In genomic region chr1:203507227-203507626, GRCh38 we compare ENCODE assay signal across 11 cellular contexts. TPM values are rescaled to one million over a fixed set of nuclear protein-coding genes. Genes with fewer than 3 reads are reported as not detected.
DNase-seq lines count a peak whose midpoint lies in the region; ATAC-seq, FAIRE-seq and TF ChIP-seq lines count a peak whose summit lies in the region.
"Had no signal": no experiment of that assay in that cellular context is flagged by ENCODE, and none has a peak within 500 bp of the region (broad histone marks: within the 10 kb centered on the region; RNA-seq: fewer than 3 reads in every experiment).

No MANE protein-coding gene starts in this region.

- no peaks in the 10 kb centered on the region for H4K20me1 ChIP-seq in GM23248 (ENCODE audit: insufficient read depth)

- no peaks in the 10 kb centered on the region for H3K9me2 ChIP-seq in GM23248 (ENCODE audit: insufficient read depth)

- in situ Hi-C loops in GM23248 (cut with MboI): no loop called here

- no peak overlapping the region for H3K4me2 ChIP-seq in GM23248 (ENCODE audit: unreplicated experiment)

- H3K36me3 ChIP-seq in GM23248 (ENCODE audit: low read depth) (no peaks in the 10 kb centered on the region), heart left ventricle (no peaks in the 10 kb centered on the region), rectal smooth muscle tissue (ENCODE audit: control insufficient read depth, insufficient read depth, low read length) (no peaks in the 10 kb centered on the region)
- H3K36me3 ChIP-seq: Peyer's patch had no signal

- FAIRE-seq in HTR-8/SVneo (lab: Jason Lieb, UNC): no peak

- 68 to 74% methylated on average over 3 of the region's 3 CpGs for WGBS in GM23248 (ENCODE audit: low coverage in 1 of 2, low lambda C conversion rate in 2 of 2, missing lambda C conversion rate in 2 of 2), 2 experiments
- WGBS in heart left ventricle, 4 donors: 8 to 19% (median 13%) methylated on average over 3 of the region's 3 CpGs

- H3K4me1 ChIP-seq in GM23248 (ENCODE audit: insufficient read depth): peaks cover 24% of the 10 kb centered on the region
- peaks cover 6 to 63% (median 48%) of the 10 kb centered on the region in 12 donors for H3K4me1 ChIP-seq in heart left ventricle
- peaks cover 58% of the 10 kb centered on the region for H3K4me1 ChIP-seq in rectal smooth muscle tissue (ENCODE audit: control insufficient read depth, insufficient read depth, low read length)

- H3K79me2 ChIP-seq in GM23248 (ENCODE audit: insufficient read depth): no peaks in the 10 kb centered on the region

- no peak overlapping the region for H3K9ac ChIP-seq in GM23248
- H3K9ac ChIP-seq in rectal smooth muscle tissue (ENCODE audit: low read length): no peak overlapping the region

- no peak overlapping the region for H3K27ac ChIP-seq in GM23248
- H3K27ac ChIP-seq in heart left ventricle: peak overlapping the region; percentile 62 to 94 (median 86)
- peak overlapping the region; percentile 84 for H3K27ac ChIP-seq in rectal smooth muscle tissue (ENCODE audit: low read depth, low read length)

- H3K27me3 ChIP-seq in GM23248 (replicated peaks; ENCODE audit: insufficient read depth) (no peaks in the 10 kb centered on the region), heart left ventricle (no peaks in the 10 kb centered on the region), rectal smooth muscle tissue (ENCODE audit: control insufficient read depth, insufficient read depth, low read length) (no peaks in the 10 kb centered on the region)
- H3K27me3 ChIP-seq: Peyer's patch had no signal

- H3F3A ChIP-seq in GM23248 (ENCODE audit: insufficient read depth): peaks cover under 1% of the 10 kb centered on the region; the same call in 1 of the 2 replicates

- no peak for TF ChIP-seq CTCF in heart left ventricle (IDR thresholded peaks at IDR 0.05)

- ATAC-seq in SK-N-SH treated with all-trans-retinoic acid at 6 μM for 48 hours (peak; percentile 66), heart left ventricle (peak in 3 of 4 donors; percentile 33 to 66 (median 60))

- DNase-seq in GM23248 (peak; percentile 37), heart left ventricle (peak in 3 of 5 donors; percentile 43 to 67 (median 56)), T1000 (lab: John Stamatoyannopoulos, UW) (no peak), NCI-H526 (lab: John Stamatoyannopoulos, UW) (no peak), HTR-8/SVneo (ENCODE audit: insufficient read length, low spot score) (no peak)
- DNase-seq in activated CD8-positive, alpha-beta memory T cell treated with anti-CD3 and anti-CD28 coated beads, Interleukin-2, amount 50 U/mL, for 4 hours: no peak
- DNase-seq: NCI-H1436, occipital lobe, Peyer's patch had no signal

- intact Hi-C loops in heart left ventricle (cut with DNase I): loop anchor here in 9 of 10 donors (5.0 to 10.0 kb wide), 8 partner anchors 50 to 288 kb away; partner anchors contain the start of genes ATP2B4 (in 6 of the 9), ZBED6 (in 1 of the 9) and ZC3H11A (in 1 of the 9)

- no peak for TF ChIP-seq POLR2A in heart left ventricle (IDR thresholded peaks at IDR 0.05)

- H3K4me3 ChIP-seq in GM23248 (no peak overlapping the region), heart left ventricle (no peak overlapping the region), rectal smooth muscle tissue (ENCODE audit: low read length) (no peak overlapping the region)
- H3K4me3 ChIP-seq: Peyer's patch had no signal

- H2AFZ ChIP-seq in GM23248: no peak overlapping the region

- H3K9me3 ChIP-seq in GM23248 (ENCODE audit: low read depth) (no peaks in the 10 kb centered on the region), heart left ventricle (no peaks in the 10 kb centered on the region)
- H3K9me3 ChIP-seq: Peyer's patch had no signal

TF ChIP-seq in SK-N-SH treated with all-trans-retinoic acid at 6 μM for 48 hours, 23 proteins besides CTCF, POLR2A, EP300 and RAD21:
- TF ChIP-seq ZFP3 (CRISPR knock-in tag; IDR thresholded peaks at IDR 0.05): no peak
- no peak for TF ChIP-seq RARB (CRISPR knock-in tag; IDR thresholded peaks at IDR 0.05)
- no peak for TF ChIP-seq CSDC2 (CRISPR knock-in tag; IDR thresholded peaks at IDR 0.05)
- no peak for TF ChIP-seq SNAI2 (CRISPR knock-in tag; IDR thresholded peaks at IDR 0.05)
- TF ChIP-seq, protein P1, sequence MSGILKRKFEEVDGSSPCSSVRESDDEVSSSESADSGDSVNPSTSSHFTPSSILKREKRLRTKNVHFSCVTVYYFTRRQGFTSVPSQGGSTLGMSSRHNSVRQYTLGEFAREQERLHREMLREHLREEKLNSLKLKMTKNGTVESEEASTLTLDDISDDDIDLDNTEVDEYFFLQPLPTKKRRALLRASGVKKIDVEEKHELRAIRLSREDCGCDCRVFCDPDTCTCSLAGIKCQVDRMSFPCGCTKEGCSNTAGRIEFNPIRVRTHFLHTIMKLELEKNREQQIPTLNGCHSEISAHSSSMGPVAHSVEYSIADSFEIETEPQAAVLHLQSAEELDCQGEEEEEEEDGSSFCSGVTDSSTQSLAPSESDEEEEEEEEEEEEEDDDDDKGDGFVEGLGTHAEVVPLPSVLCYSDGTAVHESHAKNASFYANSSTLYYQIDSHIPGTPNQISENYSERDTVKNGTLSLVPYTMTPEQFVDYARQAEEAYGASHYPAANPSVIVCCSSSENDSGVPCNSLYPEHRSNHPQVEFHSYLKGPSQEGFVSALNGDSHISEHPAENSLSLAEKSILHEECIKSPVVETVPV (CRISPR knock-in tag; IDR thresholded peaks at IDR 0.05): no peak
- TF ChIP-seq ESRRG (CRISPR knock-in tag; IDR thresholded peaks at IDR 0.05): no peak
- TF ChIP-seq, protein P2, sequence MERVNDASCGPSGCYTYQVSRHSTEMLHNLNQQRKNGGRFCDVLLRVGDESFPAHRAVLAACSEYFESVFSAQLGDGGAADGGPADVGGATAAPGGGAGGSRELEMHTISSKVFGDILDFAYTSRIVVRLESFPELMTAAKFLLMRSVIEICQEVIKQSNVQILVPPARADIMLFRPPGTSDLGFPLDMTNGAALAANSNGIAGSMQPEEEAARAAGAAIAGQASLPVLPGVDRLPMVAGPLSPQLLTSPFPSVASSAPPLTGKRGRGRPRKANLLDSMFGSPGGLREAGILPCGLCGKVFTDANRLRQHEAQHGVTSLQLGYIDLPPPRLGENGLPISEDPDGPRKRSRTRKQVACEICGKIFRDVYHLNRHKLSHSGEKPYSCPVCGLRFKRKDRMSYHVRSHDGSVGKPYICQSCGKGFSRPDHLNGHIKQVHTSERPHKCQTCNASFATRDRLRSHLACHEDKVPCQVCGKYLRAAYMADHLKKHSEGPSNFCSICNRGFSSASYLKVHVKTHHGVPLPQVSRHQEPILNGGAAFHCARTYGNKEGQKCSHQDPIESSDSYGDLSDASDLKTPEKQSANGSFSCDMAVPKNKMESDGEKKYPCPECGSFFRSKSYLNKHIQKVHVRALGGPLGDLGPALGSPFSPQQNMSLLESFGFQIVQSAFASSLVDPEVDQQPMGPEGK (CRISPR knock-in tag; IDR thresholded peaks at IDR 0.05; ENCODE audit: borderline replicate concordance): no peak
- TF ChIP-seq TSHZ2 (CRISPR knock-in tag; IDR thresholded peaks at IDR 0.05): no peak
- TF ChIP-seq ZC3H10 (CRISPR knock-in tag; IDR thresholded peaks at IDR 0.05): no peak
- TF ChIP-seq PPARA (CRISPR knock-in tag; IDR thresholded peaks at IDR 0.05; ENCODE audit: borderline replicate concordance): no peak
- no peak for TF ChIP-seq TCF4 (CRISPR knock-in tag; IDR thresholded peaks at IDR 0.05; ENCODE audit: borderline replicate concordance)
- TF ChIP-seq ZNF8 (CRISPR knock-in tag; IDR thresholded peaks at IDR 0.05): no peak
- no peak for TF ChIP-seq OSR1 (CRISPR knock-in tag; IDR thresholded peaks at IDR 0.05)

RNA-seq across cellular contexts. Expression of gene OPTC, which starts 13.3 kb away (rescaled TPM):
- total RNA-seq in GM23248 (2014; rRNA removed; shearing (Covaris generic)): not detected in 2 replicates
- polyA plus RNA-seq in GM23248 (2016; fragmentation: Nextera tagmentation; extraction: Ambion mirVana) (not detected in 2 replicates), heart left ventricle (not detected)
- not detected for total RNA-seq in heart left ventricle
- total RNA-seq: occipital lobe, Peyer's patch had no signal

RNA-seq across cellular contexts. Expression of gene PRELP, which starts 31.6 kb away (rescaled TPM):
- under 0.01 and 0.32 TPM in 2 replicates for total RNA-seq in GM23248 (2014; rRNA removed; shearing (Covaris generic))
- 1.6 and 1.7 TPM in 2 replicates for polyA plus RNA-seq in GM23248 (2016; fragmentation: Nextera tagmentation; extraction: Ambion mirVana)
- 10 to 100 TPM in 6 of 9 donors, 1 to 10 TPM in 3; 3.6 to 61.9 (median 13.6) TPM for total RNA-seq in heart left ventricle
- polyA plus RNA-seq in heart left ventricle: 10 to 100 TPM in 1 of 2 donors, 1 to 10 TPM in 1; 7.8 to 14.6 TPM

Comparison
In these comparisons a context has a peak if more than half of its experiments do, and no peak if none do; other contexts are left out.
1. DNase-seq: peak in GM23248 (single experiment) and heart left ventricle (3 of 5); none in T1000 (single experiment), NCI-H526 (0 of 2), HTR-8/SVneo (single experiment) and activated CD8-positive, alpha-beta memory T cell treated with anti-CD3 and anti-CD28 coated beads, Interleukin-2, amount 50 U/mL, for 4 hours (single experiment).